Comparison of ENCODE assay signal across 1 cellular context in the genomic region with DNA sequence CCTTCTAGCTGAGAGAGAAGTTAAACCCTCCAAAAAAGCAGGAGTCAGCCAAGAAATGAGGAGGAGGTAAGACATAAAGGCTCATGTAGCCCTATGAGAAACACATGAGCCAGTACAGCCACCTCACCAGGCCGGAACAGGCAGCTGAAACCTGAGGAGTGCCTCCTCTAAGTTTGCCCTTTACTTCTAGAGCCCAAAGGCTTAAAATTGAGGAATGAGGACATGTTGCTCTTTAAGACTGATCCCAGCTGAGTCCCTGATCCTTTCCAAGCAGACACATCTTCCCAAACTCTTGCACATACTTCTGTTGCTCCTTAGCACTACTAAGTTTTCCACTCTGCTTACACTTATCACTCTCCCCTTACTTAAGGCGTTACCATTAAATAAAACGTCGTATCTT.
TF ChIP-seq lines count a peak whose summit lies in the region.

No MANE protein-coding gene starts in this region.

TF ChIP-seq in liver, 16 proteins besides CTCF, POLR2A, EP300 and RAD21:
- TF ChIP-seq, protein P1, sequence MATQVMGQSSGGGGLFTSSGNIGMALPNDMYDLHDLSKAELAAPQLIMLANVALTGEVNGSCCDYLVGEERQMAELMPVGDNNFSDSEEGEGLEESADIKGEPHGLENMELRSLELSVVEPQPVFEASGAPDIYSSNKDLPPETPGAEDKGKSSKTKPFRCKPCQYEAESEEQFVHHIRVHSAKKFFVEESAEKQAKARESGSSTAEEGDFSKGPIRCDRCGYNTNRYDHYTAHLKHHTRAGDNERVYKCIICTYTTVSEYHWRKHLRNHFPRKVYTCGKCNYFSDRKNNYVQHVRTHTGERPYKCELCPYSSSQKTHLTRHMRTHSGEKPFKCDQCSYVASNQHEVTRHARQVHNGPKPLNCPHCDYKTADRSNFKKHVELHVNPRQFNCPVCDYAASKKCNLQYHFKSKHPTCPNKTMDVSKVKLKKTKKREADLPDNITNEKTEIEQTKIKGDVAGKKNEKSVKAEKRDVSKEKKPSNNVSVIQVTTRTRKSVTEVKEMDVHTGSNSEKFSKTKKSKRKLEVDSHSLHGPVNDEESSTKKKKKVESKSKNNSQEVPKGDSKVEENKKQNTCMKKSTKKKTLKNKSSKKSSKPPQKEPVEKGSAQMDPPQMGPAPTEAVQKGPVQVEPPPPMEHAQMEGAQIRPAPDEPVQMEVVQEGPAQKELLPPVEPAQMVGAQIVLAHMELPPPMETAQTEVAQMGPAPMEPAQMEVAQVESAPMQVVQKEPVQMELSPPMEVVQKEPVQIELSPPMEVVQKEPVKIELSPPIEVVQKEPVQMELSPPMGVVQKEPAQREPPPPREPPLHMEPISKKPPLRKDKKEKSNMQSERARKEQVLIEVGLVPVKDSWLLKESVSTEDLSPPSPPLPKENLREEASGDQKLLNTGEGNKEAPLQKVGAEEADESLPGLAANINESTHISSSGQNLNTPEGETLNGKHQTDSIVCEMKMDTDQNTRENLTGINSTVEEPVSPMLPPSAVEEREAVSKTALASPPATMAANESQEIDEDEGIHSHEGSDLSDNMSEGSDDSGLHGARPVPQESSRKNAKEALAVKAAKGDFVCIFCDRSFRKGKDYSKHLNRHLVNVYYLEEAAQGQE (IDR thresholded peaks at IDR 0.05): no peak
- TF ChIP-seq, protein P2, sequence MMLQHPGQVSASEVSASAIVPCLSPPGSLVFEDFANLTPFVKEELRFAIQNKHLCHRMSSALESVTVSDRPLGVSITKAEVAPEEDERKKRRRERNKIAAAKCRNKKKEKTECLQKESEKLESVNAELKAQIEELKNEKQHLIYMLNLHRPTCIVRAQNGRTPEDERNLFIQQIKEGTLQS (IDR thresholded peaks at IDR 0.05): no peak
- TF ChIP-seq TAF1 (conservative IDR thresholded peaks at IDR 0.05): no peak
- TF ChIP-seq RXRA (IDR thresholded peaks at IDR 0.05): no peak
- TF ChIP-seq HNF4A (conservative IDR thresholded peaks at IDR 0.05): no peak
- TF ChIP-seq FOXA2 (IDR thresholded peaks at IDR 0.05): no peak
- TF ChIP-seq YY1 (IDR thresholded peaks at IDR 0.05): no peak
- TF ChIP-seq HNF4G (IDR thresholded peaks at IDR 0.05): no peak
- TF ChIP-seq JUND (IDR thresholded peaks at IDR 0.05): no peak
